Comparison of ENCODE assay signal across 24 cellular contexts in genomic region chr2:70443726-70444125, GRCh38.
"Had no signal": no experiment of that assay in that cellular context is flagged by ENCODE, and none has a peak within 500 bp of the region (broad histone marks: within the 10 kb centered on the region; RNA-seq: fewer than 3 reads in every experiment).

No MANE protein-coding gene starts in this region.

- H3K4me3 Mint-ChIP-seq: activated B cell treated with CpG ODN at 0.5 μM for 24 hours; activated naive CD8-positive, alpha-beta T cell treated with anti-CD3 and anti-CD28 coated beads, Interleukin-2, amount 50 U/mL, for 24 hours; endodermal cell; nephron; stimulated activated effector memory CD8-positive, alpha-beta T cell treated with anti-CD3 and anti-CD28 coated beads, Interleukin-12 subunit alpha, Interleukin-12 subunit beta, amount 100 ng/mL, for 72 hours; stimulated activated naive CD8-positive, alpha-beta T cell treated with anti-CD3 and anti-CD28 coated beads, Interleukin-15, Interleukin-2, amounts not matched to agents 100 ng/mL and 50 ng/mL, for 24 hours had no signal

- H3K4me1 ChIP-seq: left lung had no signal

- ATAC-seq: activated naive CD8-positive, alpha-beta T cell treated with anti-CD3 and anti-CD28 coated beads, Interleukin-2, amount 50 U/mL, for 24 hours; left lung; mucosa of descending colon; sciatic nerve; stimulated activated effector memory CD8-positive, alpha-beta T cell treated with anti-CD3 and anti-CD28 coated beads, Interleukin-12 subunit alpha, Interleukin-12 subunit beta, amount 100 ng/mL, for 72 hours had no signal

- H3K4me1 Mint-ChIP-seq: activated B cell treated with CpG ODN at 0.5 μM for 24 hours, endodermal cell, nephron had no signal

- H3K36me3 ChIP-seq: left lung, thoracic aorta had no signal

- H3K27me3 ChIP-seq: esophagus squamous epithelium, left lung had no signal

- H3K27ac ChIP-seq: esophagus squamous epithelium, left lung, thoracic aorta had no signal

- H3K9me3 ChIP-seq: esophagus squamous epithelium, left lung, mucosa of descending colon, SK-N-SH, thoracic aorta had no signal

- H3K27me3 Mint-ChIP-seq: activated naive CD8-positive, alpha-beta T cell treated with anti-CD3 and anti-CD28 coated beads, Interleukin-2, amount 50 U/mL, for 24 hours; stimulated activated naive CD8-positive, alpha-beta T cell treated with anti-CD3 and anti-CD28 coated beads, Interleukin-15, Interleukin-2, amounts not matched to agents 100 ng/mL and 50 ng/mL, for 24 hours had no signal

- H3K9me3 Mint-ChIP-seq: activated naive CD8-positive, alpha-beta T cell treated with anti-CD3 and anti-CD28 coated beads, Interleukin-2, amount 50 U/mL, for 24 hours; endodermal cell; nephron; stimulated activated naive CD8-positive, alpha-beta T cell treated with anti-CD3 and anti-CD28 coated beads, Interleukin-15, Interleukin-2, amounts not matched to agents 100 ng/mL and 50 ng/mL, for 24 hours had no signal

- H3K27ac Mint-ChIP-seq: activated B cell treated with CpG ODN at 0.5 μM for 24 hours; activated naive CD8-positive, alpha-beta T cell treated with anti-CD3 and anti-CD28 coated beads, Interleukin-2, amount 50 U/mL, for 24 hours; endodermal cell; nephron; stimulated activated effector memory CD8-positive, alpha-beta T cell treated with anti-CD3 and anti-CD28 coated beads, Interleukin-12 subunit alpha, Interleukin-12 subunit beta, amount 100 ng/mL, for 72 hours; stimulated activated naive CD8-positive, alpha-beta T cell treated with anti-CD3 and anti-CD28 coated beads, Interleukin-15, Interleukin-2, amounts not matched to agents 100 ng/mL and 50 ng/mL, for 24 hours had no signal

- H3K4me3 ChIP-seq: esophagus squamous epithelium, left lung, mucosa of descending colon, thoracic aorta had no signal

- DNase-seq: activated B cell treated with CpG ODN at 0.5 μM for 24 hours; activated effector memory CD4-positive, alpha-beta T cell treated with Interleukin-2 at 50 U/mL for 16 hours; activated naive CD4-positive, alpha-beta T cell treated with Interleukin-2 at 50 U/mL for 16 hours; activated naive CD8-positive, alpha-beta T cell treated with anti-CD3 and anti-CD28 coated beads, Interleukin-2, amount 50 U/mL, for 24 hours; amygdala; caudate nucleus; cortex of kidney; endodermal cell; esophagus squamous epithelium; foreskin melanocyte; left lung; mucosa of descending colon; posterior cingulate gyrus; SK-N-SH; small intestine; stimulated activated CD4-positive, alpha-beta T cell treated with anti-CD3 and anti-CD28 coated beads, Interleukin-4, amount 100 ng/mL, for 24 hours; SW 1271; T-helper 2 cell; trophoblast cell had no signal

- H3K36me3 Mint-ChIP-seq: stimulated activated effector memory CD8-positive, alpha-beta T cell treated with anti-CD3 and anti-CD28 coated beads, Interleukin-12 subunit alpha, Interleukin-12 subunit beta, amount 100 ng/mL, for 72 hours had no signal
